23 cellular contexts compared by ENCODE assay signal in the genomic region with DNA sequence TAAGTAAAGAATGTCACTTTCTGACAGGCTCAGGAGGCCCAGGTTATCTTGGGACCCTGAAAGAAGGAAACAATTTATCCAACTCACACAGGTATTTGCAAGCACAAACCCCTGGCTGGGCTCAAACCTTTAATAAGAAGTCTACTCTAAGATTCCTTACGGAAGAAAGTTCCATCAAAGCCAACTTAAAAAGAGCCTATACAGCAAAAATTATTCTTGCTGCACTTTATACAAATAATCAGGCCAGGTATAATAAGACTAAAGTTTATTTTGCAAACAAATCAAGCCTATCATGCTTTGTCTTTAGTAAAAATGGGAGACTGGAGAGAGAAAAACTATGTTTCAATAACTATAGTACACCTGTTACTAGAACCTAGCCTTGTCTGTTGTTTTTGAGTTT.
"Had no signal": no experiment of that assay in that cellular context is flagged by ENCODE, and none has a peak within 500 bp of the region (broad histone marks: within the 10 kb centered on the region; RNA-seq: fewer than 3 reads in every experiment).

No MANE protein-coding gene starts in this region.

- H3K9me3 ChIP-seq: MG63, SJSA1 had no signal

- DNase-seq: Karpas-422, KG1, MG63, NCI-H1092, NCI-H1105 treated with DMSO at 0.1 percent for 48 hours, NCI-H1417 treated with DMSO at 0.1 percent for 48 hours, NCI-H146, NCI-H1694 treated with DMSO at 0.1 percent for 48 hours, NCI-H1930, NCI-H2081, NCI-H2107, NCI-H2227 treated with DMSO at 0.1 percent for 48 hours, NCI-H446, NCI-H510A, NCI-H524 treated with DMSO at 0.1 percent for 48 hours, NCI-H69, NCI-H774, Right ventricle myocardium superior, RPMI8226, SIG-M5 had no signal

- H3K4me3 ChIP-seq: MG63, SJSA1, SK-N-MC had no signal

- H3K27ac ChIP-seq: SJSA1, SK-N-MC had no signal

- H3K36me3 ChIP-seq: MG63, SJSA1 had no signal

- H3K4me1 ChIP-seq: SJSA1 had no signal

- FAIRE-seq: RCC 7860 had no signal

- H3K27me3 ChIP-seq: MG63, SJSA1 had no signal
